ENCODE assay signal across 8 cellular contexts in the genomic region with DNA sequence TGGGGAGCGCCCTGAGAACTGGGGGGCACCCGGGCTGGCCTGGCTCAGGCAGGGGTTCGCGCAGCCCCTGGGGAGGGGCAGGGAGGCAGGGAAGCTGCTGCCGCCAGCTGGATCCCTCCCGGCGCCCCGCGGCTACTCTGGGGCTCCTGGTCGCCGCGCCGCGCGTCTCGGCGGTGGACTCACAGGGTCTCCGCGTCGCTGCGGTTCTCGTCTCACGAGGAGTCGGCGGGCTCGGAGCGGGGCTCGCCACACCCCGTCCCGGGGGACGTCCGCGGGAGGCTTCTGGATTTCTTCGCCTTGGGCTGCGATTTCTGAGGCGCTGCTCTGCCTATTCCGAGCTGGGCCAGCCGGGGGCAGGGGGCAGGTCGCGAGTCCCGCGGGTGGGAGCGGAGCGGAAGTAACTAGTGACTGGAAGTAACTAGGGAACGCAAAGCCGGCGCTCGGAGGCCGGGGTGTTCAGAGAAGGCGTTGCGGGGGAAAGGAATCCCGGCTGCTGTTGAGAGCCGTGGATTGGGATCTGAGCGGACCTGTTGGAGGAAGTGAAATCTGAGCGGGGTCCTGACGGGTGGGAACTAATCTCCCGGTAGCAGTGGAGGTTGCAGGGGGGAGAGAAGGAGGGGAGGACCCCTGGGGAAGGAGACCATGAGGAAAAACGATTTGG. TPM values are rescaled to one million over a fixed set of nuclear protein-coding genes. Genes with fewer than 3 reads are reported as not detected.
DNase-seq lines count a peak whose midpoint lies in the region; ATAC-seq and TF ChIP-seq lines count a peak whose summit lies in the region.

No MANE protein-coding gene starts in this region.

- peak overlapping the region; percentile 70 for H3K4me3 ChIP-seq in RWPE2 (ENCODE audit: severe bottlenecking)
- peak overlapping the region; percentile 80 to 100 for H3K4me3 ChIP-seq in gastroesophageal sphincter
- peak overlapping the region; percentile 88 to 96 for H3K4me3 ChIP-seq in testis

- H3K27me3 ChIP-seq in RWPE2 (ENCODE audit: insufficient read depth, poor library complexity, severe bottlenecking) (no peaks in the 10 kb centered on the region), gastroesophageal sphincter (no peaks in the 10 kb centered on the region), testis (no peaks in the 10 kb centered on the region)

- no peak for TF ChIP-seq POLR2A in gastroesophageal sphincter (IDR thresholded peaks at IDR 0.05)
- no peak for TF ChIP-seq POLR2A in testis (IDR thresholded peaks at IDR 0.05)

- no peaks in the 10 kb centered on the region for H3K36me3 ChIP-seq in RWPE2 (ENCODE audit: low read depth)
- H3K36me3 ChIP-seq in gastroesophageal sphincter, result no peaks in the 10 kb centered on the region
- no peaks in the 10 kb centered on the region for H3K36me3 ChIP-seq in testis (ENCODE audit: low read depth, missing control alignments)

- 3% methylated on average over 14 of the region's 58 CpGs; no CpG with 5 or more reads in 1 of the 2 donors for WGBS in gastroesophageal sphincter (ENCODE audit: low coverage in 1 of 2), 2 donors
- 0 to 1% methylated on average over 20 to 34 of the region's 58 CpGs for WGBS in testis, 2 donors

- no peak for TF ChIP-seq EP300 in gastroesophageal sphincter (IDR thresholded peaks at IDR 0.05)

- peak; percentile 36 for ATAC-seq in GM21381 (IDR thresholded peaks at IDR 0.05; ENCODE audit: unreplicated experiment)
- ATAC-seq in RWPE2 (ENCODE audit: low read depth), result peak; percentile 60
- peak; percentile 68 for ATAC-seq in gastroesophageal sphincter

- TF ChIP-seq CTCF in RWPE2 (IDR thresholded peaks at IDR 0.05; ENCODE audit: poor library complexity, severe bottlenecking) (no peak), gastroesophageal sphincter (IDR thresholded peaks at IDR 0.05) (peak in 3 of 4 experiments; percentile 20 to 48 (median 23)), testis (IDR thresholded peaks at IDR 0.05) (no peak)

- intact Hi-C loops in testis (cut with DNase I; ENCODE audit: low total_unique reads), result no loop called here

- H3K4me1 ChIP-seq in RWPE2 (ENCODE audit: insufficient read depth, poor library complexity, severe bottlenecking), result no peaks in the 10 kb centered on the region
- H3K4me1 ChIP-seq in gastroesophageal sphincter, result peaks cover 4 to 57% (median 20%) of the 10 kb centered on the region in 3 donors
- peaks cover 12% of the 10 kb centered on the region for H3K4me1 ChIP-seq in testis

- H3K9me3 ChIP-seq in RWPE2 (ENCODE audit: severe bottlenecking) (no peaks in the 10 kb centered on the region), gastroesophageal sphincter (no peaks in the 10 kb centered on the region), testis (no peaks in the 10 kb centered on the region)

- H3K27ac ChIP-seq in RWPE2 (ENCODE audit: poor library complexity, severe bottlenecking), result peak overlapping the region; percentile 51
- peak overlapping the region; percentile 91 to 100 (median 96) for H3K27ac ChIP-seq in gastroesophageal sphincter
- peak overlapping the region; percentile 98 to 99 for H3K27ac ChIP-seq in testis

- DNase-seq in D341Med (ENCODE audit: low spot score) (peak; percentile 89), HT-29 (ENCODE audit: low spot score) (peak; percentile 73), RWPE2 (ENCODE audit: low spot score) (peak; percentile 82), nucleus accumbens (lab: John Stamatoyannopoulos, UW) (peak in 44 of 56 donors; percentile 29 to 71 (median 57)), testis (peak; percentile 80)
- peak; percentile 68 for DNase-seq in activated naive CD4-positive, alpha-beta T cell treated with Interleukin-2 at 50 U/mL for 16 hours

RNA-seq across cellular contexts. Expression of a gene that starts 0.5 kb away (rescaled TPM):
- total RNA-seq in HT-29 (2014; rRNA removed; shearing (Covaris generic)), result 177 and 178 TPM in 2 replicates
- 100 to 1,000 TPM in 1 of 4 donors, 10 to 100 TPM in 3; 41.6 to 102 (median 62.3) TPM for total RNA-seq in gastroesophageal sphincter
- total RNA-seq in testis, result 10 to 100 TPM; 33.5 to 43.6 TPM
- polyA plus RNA-seq in testis (ENCODE audit: insufficient read depth, low read depth, low replicate concordance), result 115 TPM

RNA-seq across cellular contexts. Expression of a gene that starts 49.8 kb away (rescaled TPM):
- 1.1 and 1.7 TPM in 2 replicates for total RNA-seq in HT-29 (2014; rRNA removed; shearing (Covaris generic))
- total RNA-seq in gastroesophageal sphincter (10 to 100 TPM; 26.0 to 36.6 (median 28.7) TPM), testis (10 to 100 TPM; 11.1 to 12.1 TPM)
- polyA plus RNA-seq in testis (ENCODE audit: insufficient read depth, low read depth, low replicate concordance), result 7.1 TPM

Comparison
In these comparisons a context has a peak if more than half of its experiments do, and no peak if none do; other contexts are left out.
1. Peak in every context shown above with its lines: DNase-seq, ATAC-seq, H3K4me3 ChIP-seq and H3K27ac ChIP-seq.
2. CTCF ChIP-seq: peak in gastroesophageal sphincter (3 of 4); none in RWPE2 (single experiment) and testis (0 of 3).